In the genomic region with DNA sequence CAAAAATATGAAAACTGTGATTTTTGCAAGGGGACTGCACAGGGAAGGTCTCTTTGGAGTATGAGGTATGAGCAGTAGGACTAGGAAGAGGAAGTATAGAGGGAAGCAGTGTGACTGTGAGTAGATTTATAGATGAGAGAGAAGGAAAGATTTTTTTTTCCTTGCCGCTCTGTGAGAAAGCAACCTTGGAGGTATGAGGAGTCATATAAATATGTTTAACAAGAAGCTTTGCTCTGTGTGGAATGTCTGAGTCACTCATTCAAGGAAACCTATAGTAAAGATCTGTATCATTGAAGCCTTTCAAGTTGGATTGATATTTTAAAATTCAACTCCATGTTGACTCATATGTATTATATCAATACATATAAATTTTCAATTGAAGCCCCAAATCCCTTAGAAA, we compare ENCODE assay signal across 18 cellular contexts. TPM values are rescaled to one million over a fixed set of nuclear protein-coding genes. Genes with fewer than 3 reads are reported as not detected.
DNase-seq lines count a peak whose midpoint lies in the region; ATAC-seq, FAIRE-seq and TF ChIP-seq lines count a peak whose summit lies in the region.
"Had no signal": no experiment of that assay in that cellular context is flagged by ENCODE, and none has a peak within 500 bp of the region (broad histone marks: within the 10 kb centered on the region; RNA-seq: fewer than 3 reads in every experiment).

No MANE protein-coding gene starts in this region.

- ATAC-seq in IMR-90 (ENCODE audit: low read depth) (peak; percentile 88), GM21786 (IDR thresholded peaks at IDR 0.05; ENCODE audit: unreplicated experiment) (no peak), HG03378 (IDR thresholded peaks at IDR 0.05; ENCODE audit: unreplicated experiment) (no peak), sciatic nerve (no peak)
- ATAC-seq: stimulated activated naive B cell treated with anti-CD40 and anti-IgM and Interleukin-4, amounts not matched to agents 10 μg/mL and 1 μg/mL and 100 μg/mL, for 72 hours had no signal

- no peaks in the 10 kb centered on the region for H3K9me3 Mint-ChIP-seq in astrocyte (ENCODE audit: unreplicated experiment)
- H3K9me3 Mint-ChIP-seq: CD8-positive, alpha-beta memory T cell; dendritic cell treated with granulocyte-macrophage colony-stimulating factor and Interleukin-4, amounts not matched to agents 40 ng/mL and 50 ng/mL, for 4 days; H9; stimulated activated naive B cell treated with anti-CD40 and anti-IgM and Interleukin-4, amounts not matched to agents 10 μg/mL and 1 μg/mL and 100 μg/mL, for 72 hours had no signal

- H3K27me3 ChIP-seq in IMR-90 (ENCODE audit: control insufficient read depth, insufficient read depth, low read length), result no peaks in the 10 kb centered on the region
- H3K27me3 ChIP-seq in astrocyte (ENCODE audit: insufficient read depth, low read length), result no peaks in the 10 kb centered on the region
- H3K27me3 ChIP-seq in keratinocyte (ENCODE audit: control insufficient read depth, extremely low read depth, insufficient read depth, low read length), result no peaks in the 10 kb centered on the region
- H3K27me3 ChIP-seq: Peyer's patch had no signal

- peaks cover 22% of the 10 kb centered on the region for H3K4me1 Mint-ChIP-seq in astrocyte (ENCODE audit: low read depth, unreplicated experiment)
- H3K4me1 Mint-ChIP-seq: H9 had no signal

- no peak overlapping the region for H2BK120ac ChIP-seq in IMR-90 (ENCODE audit: low read depth, low read length)

- POLR2A ChIA-PET in IMR-90 (lab: Charles Lee; ENCODE audit: unreplicated experiment), result interaction anchor here (0.6 kb wide), 1 partner anchor 31 kb away, joined by 3 read pairs; no protein-coding TSS in a partner anchor

- in situ Hi-C loops in IMR-90 (cut with MboI; ENCODE audit: low sequenced_read_pairs), result no loop called here

- no peak overlapping the region for H2BK5ac ChIP-seq in IMR-90 (ENCODE audit: low read depth, low read length, poor library complexity, severe bottlenecking)

- FAIRE-seq in astrocyte (lab: Jason Lieb, UNC) (no peak), keratinocyte (lab: Jason Lieb, UNC) (no peak)

- no TSS peak for BruUV-seq in IMR-90 (replicated peaks; lab: Mats Ljungman, UMichigan)

- H2BK15ac ChIP-seq in IMR-90 (ENCODE audit: low read depth, low read length), result no peak overlapping the region

- H3K4me3 Mint-ChIP-seq in astrocyte (ENCODE audit: unreplicated experiment), result peak overlapping the region; percentile 0
- H3K4me3 Mint-ChIP-seq: CD8-positive, alpha-beta memory T cell; dendritic cell treated with granulocyte-macrophage colony-stimulating factor and Interleukin-4, amounts not matched to agents 40 ng/mL and 50 ng/mL, for 4 days; H9; stimulated activated naive B cell treated with anti-CD40 and anti-IgM and Interleukin-4, amounts not matched to agents 10 μg/mL and 1 μg/mL and 100 μg/mL, for 72 hours had no signal

- H3K27ac Mint-ChIP-seq in astrocyte (ENCODE audit: unreplicated experiment), result peak overlapping the region; percentile 18
- H3K27ac Mint-ChIP-seq: dendritic cell treated with granulocyte-macrophage colony-stimulating factor and Interleukin-4, amounts not matched to agents 40 ng/mL and 50 ng/mL, for 4 days; H9; stimulated activated naive B cell treated with anti-CD40 and anti-IgM and Interleukin-4, amounts not matched to agents 10 μg/mL and 1 μg/mL and 100 μg/mL, for 72 hours had no signal

- TF ChIP-seq CTCF in IMR-90 (conservative IDR thresholded peaks at IDR 0.05; ENCODE audit: low read depth, low read length) (no peak), astrocyte (IDR thresholded peaks at IDR 0.05; ENCODE audit: insufficient read depth, low read depth, low read length) (no peak), keratinocyte (optimal IDR thresholded peaks at IDR 0.05 in 1 of 3, IDR thresholded peaks at IDR 0.05 in 1 of 3, conservative IDR thresholded peaks at IDR 0.05 in 1 of 3; ENCODE audit: extremely low read depth in 1 of 3, insufficient read depth in 2 of 3, low read length in 3 of 3) (no peak)

- no peak overlapping the region for H3K18ac ChIP-seq in IMR-90 (ENCODE audit: low read depth, low read length)

- H3K4ac ChIP-seq in IMR-90 (ENCODE audit: low read depth, low read length), result no peak overlapping the region

- no peak overlapping the region for H4K91ac ChIP-seq in IMR-90 (ENCODE audit: insufficient read depth, low read depth, low read length)

- H3K9ac ChIP-seq in IMR-90 (ENCODE audit: low read depth, low read length) (no peak overlapping the region), astrocyte (ENCODE audit: low read length) (no peak overlapping the region), keratinocyte (ENCODE audit: control insufficient read depth, extremely low read depth, insufficient read depth, low read length) (no peak overlapping the region)

- peaks cover 5% of the 10 kb centered on the region for H3K36me3 Mint-ChIP-seq in astrocyte (ENCODE audit: low read depth, unreplicated experiment)

- H4K20me1 ChIP-seq in IMR-90 (ENCODE audit: insufficient read depth, low read length) (no peaks in the 10 kb centered on the region), astrocyte (ENCODE audit: insufficient read depth, low read length) (no peaks in the 10 kb centered on the region), keratinocyte (ENCODE audit: control insufficient read depth, extremely low read depth, insufficient read depth, low read length) (no peaks in the 10 kb centered on the region)

- H3K79me1 ChIP-seq in IMR-90 (ENCODE audit: low read depth in 1 of 2, low read length in 2 of 2), result no peaks in the 10 kb centered on the region

- H3K79me2 ChIP-seq in astrocyte (ENCODE audit: insufficient read depth, low read length) (no peaks in the 10 kb centered on the region), keratinocyte (ENCODE audit: control insufficient read depth, insufficient read depth, low read length) (no peaks in the 10 kb centered on the region)

- intact Hi-C loops in IMR-90 (cut with micrococcal nuclease) (loop anchor here (5.0 kb wide), 1 partner anchor 556 kb away; a partner anchor contains a TSS), sciatic nerve (cut with DNase I) (no loop called here)

- 0 out of 2 replicates have a peak, but pooled peaks cover 2% of the 10 kb centered on the region for H3K4me1 ChIP-seq in IMR-90 (ENCODE audit: control insufficient read depth, insufficient read depth, low read length)
- peaks cover 2% of the 10 kb centered on the region for H3K4me1 ChIP-seq in astrocyte (ENCODE audit: insufficient read depth, low read length)
- H3K4me1 ChIP-seq in keratinocyte (ENCODE audit: control insufficient read depth, extremely low read depth, insufficient read depth, low read length), result peaks cover 8% of the 10 kb centered on the region
- H3K4me1 ChIP-seq: Peyer's patch had no signal

- no peak overlapping the region for H3K56ac ChIP-seq in IMR-90 (ENCODE audit: extremely low read depth, insufficient read depth, low read length)

- no peak overlapping the region for H4K8ac ChIP-seq in IMR-90 (ENCODE audit: low read depth in 2 of 2, low read length in 2 of 2)

- no peak overlapping the region for H2BK20ac ChIP-seq in IMR-90 (ENCODE audit: low read depth, low read length)

- H3K36me3 ChIP-seq in IMR-90 (ENCODE audit: control insufficient read depth, insufficient read depth, low read length) (peaks cover 3% of the 10 kb centered on the region; the same call in 1 of the 2 replicates), astrocyte (ENCODE audit: insufficient read depth, low read length) (no peaks in the 10 kb centered on the region), keratinocyte (ENCODE audit: control insufficient read depth in 2 of 2, extremely low read depth in 1 of 2, insufficient read depth in 2 of 2, low read length in 2 of 2) (no peaks in the 10 kb centered on the region)

- no peak for TF ChIP-seq POLR2A in IMR-90 (IDR thresholded peaks at IDR 0.05; ENCODE audit: low read depth, low read length)

- DNase-seq in EH (ENCODE audit: low read depth), result peak; percentile 78
- peak; percentile 81 for DNase-seq in IMR-90
- DNase-seq in astrocyte (ENCODE audit: low read depth), result peak; percentile 71
- DNase-seq in keratinocyte (ENCODE audit: low read depth, low spot score), result peak; percentile 45
- no peak for DNase-seq in anterior cingulate cortex (lab: John Stamatoyannopoulos, UW)
- no peak for DNase-seq in sciatic nerve (ENCODE audit: low spot score)
- DNase-seq: CD8-positive, alpha-beta memory T cell; glutamatergic neuron; H9; Karpas-422; NCI-H2171 treated with DMSO at 0.1 percent for 48 hours; Peyer's patch; stimulated activated CD4-positive, alpha-beta T cell treated with anti-CD3 and anti-CD28 coated beads, Interleukin-2, amount 100 ng/mL, for 24 hours; stimulated activated naive B cell treated with anti-CD40 and anti-IgM and Interleukin-4, amounts not matched to agents 10 μg/mL and 1 μg/mL and 100 μg/mL, for 72 hours had no signal

- H3K9me3 ChIP-seq in IMR-90 (ENCODE audit: control insufficient read depth, insufficient read depth, low read length) (no peaks in the 10 kb centered on the region), astrocyte (ENCODE audit: insufficient read depth, low read depth, low read length) (no peaks in the 10 kb centered on the region), keratinocyte (ENCODE audit: control insufficient read depth, low read depth, low read length) (no peaks in the 10 kb centered on the region)
- H3K9me3 ChIP-seq: Peyer's patch had no signal

- no peaks in the 10 kb centered on the region for H3K27me3 Mint-ChIP-seq in astrocyte (ENCODE audit: low read depth, unreplicated experiment)
- H3K27me3 Mint-ChIP-seq: CD8-positive, alpha-beta memory T cell; dendritic cell treated with granulocyte-macrophage colony-stimulating factor and Interleukin-4, amounts not matched to agents 40 ng/mL and 50 ng/mL, for 4 days; stimulated activated naive B cell treated with anti-CD40 and anti-IgM and Interleukin-4, amounts not matched to agents 10 μg/mL and 1 μg/mL and 100 μg/mL, for 72 hours had no signal

- H2AK9ac ChIP-seq in IMR-90 (replicated peaks; ENCODE audit: low read depth, low read length, poor library complexity), result no peak overlapping the region

- H3K4me2 ChIP-seq in IMR-90 (ENCODE audit: low read depth, low read length) (no peak overlapping the region; the same call in 1 of the 2 replicates), astrocyte (ENCODE audit: low read length) (no peak overlapping the region), keratinocyte (ENCODE audit: control insufficient read depth, extremely low read depth, insufficient read depth, low read depth, low read length) (no peak overlapping the region)

- H3K9me1 ChIP-seq in IMR-90 (ENCODE audit: insufficient read depth, low read length), result peaks cover 6% of the 10 kb centered on the region; the same call in 1 of the 2 replicates
- H3K9me1 ChIP-seq in keratinocyte (ENCODE audit: control insufficient read depth, extremely low read depth, insufficient read depth, low read length), result no peaks in the 10 kb centered on the region

- no CpG with 5 or more reads among the region's 1 CpG for WGBS in IMR-90 (ENCODE audit: extremely low coverage in 2 of 2, insufficient read length in 1 of 2), 2 experiments

- no peak for TF ChIP-seq RAD21 in IMR-90 (IDR thresholded peaks at IDR 0.05; ENCODE audit: low read length)

- no peak overlapping the region for H4K5ac ChIP-seq in IMR-90 (ENCODE audit: low read depth, low read length)

- CTCF ChIA-PET in IMR-90 (lab: Yijun Ruan, JAX), result no interaction called here

- no peak overlapping the region for H3K14ac ChIP-seq in IMR-90 (replicated peaks; ENCODE audit: low read depth, low read length)

- dilution Hi-C loops in IMR-90 (cut with HindIII; ENCODE audit: low sequenced_read_pairs, unreplicated experiment), result no loop called here
- dilution Hi-C loops in keratinocyte (cut with MboI; ENCODE audit: extremely low pct_ligation_motif_present, low sequenced_read_pairs), result no loop called here

- H3K27ac ChIP-seq in IMR-90 (ENCODE audit: insufficient read depth, low read length), result no peak overlapping the region
- no peak overlapping the region for H3K27ac ChIP-seq in astrocyte (ENCODE audit: low read depth, low read length)
- no peak overlapping the region for H3K27ac ChIP-seq in keratinocyte (ENCODE audit: control insufficient read depth, insufficient read depth, low read length)
- H3K27ac ChIP-seq: Peyer's patch had no signal

- H2AK5ac ChIP-seq in IMR-90 (ENCODE audit: low read depth, low read length), result no peak overlapping the region

- H3K4me3 ChIP-seq in IMR-90 (ENCODE audit: insufficient read depth, low read depth, low read length), result no peak overlapping the region
- no peak overlapping the region for H3K4me3 ChIP-seq in astrocyte (ENCODE audit: insufficient read depth, low read depth, low read length)
- no peak overlapping the region for H3K4me3 ChIP-seq in keratinocyte (ENCODE audit: control insufficient read depth in 2 of 3, extremely low read depth in 1 of 3, insufficient read depth in 2 of 3, low read depth in 1 of 3, low read length in 3 of 3)
- H3K4me3 ChIP-seq: lung, Peyer's patch had no signal

- H2AFZ ChIP-seq in IMR-90 (replicated peaks; ENCODE audit: low read length, poor library complexity) (no peak overlapping the region), astrocyte (ENCODE audit: low read depth, low read length) (no peak overlapping the region), keratinocyte (ENCODE audit: control insufficient read depth, low read length) (no peak overlapping the region)

- H3K23ac ChIP-seq in IMR-90 (ENCODE audit: low read depth, low read length), result no peak overlapping the region

RNA-seq across cellular contexts. Expression of a gene that starts 26.2 kb away (rescaled TPM):
- total RNA-seq in IMR-90 (2012; rRNA removed) (1.4 and 1.8 TPM in 2 replicates), astrocyte (8.2 and 8.3 TPM in 2 replicates), sciatic nerve (33.1 TPM)
- polyA plus RNA-seq in IMR-90 (2012; rRNA removed) (3.0 and 3.6 TPM in 2 replicates), keratinocyte (2.1 to 3.5 TPM (median 2.9 TPM) in 3 replicates)
- polyA plus RNA-seq in IMR-90 (2012; cell fraction: cytosol; rRNA removed), result 1.1 and 1.2 TPM in 2 replicates
- 24.1 and 31.5 TPM in 2 replicates for polyA plus RNA-seq in IMR-90 (2012; cell fraction: nucleus; rRNA removed; ENCODE audit: low replicate concordance)
- 3.3 TPM for polyA plus RNA-seq in keratinocyte (2011; ENCODE audit: low read depth)
- 0.49 and 0.83 TPM in 2 replicates for polyA plus RNA-seq in keratinocyte (2011; cell fraction: cytosol; rRNA removed)
- 20.8 and 25.3 TPM in 2 replicates for polyA plus RNA-seq in keratinocyte (2011; cell fraction: nucleus; rRNA removed)
- polyA plus RNA-seq in keratinocyte (2012; ENCODE audit: low replicate concordance), result 1.8 and 5.7 TPM in 2 replicates
- polyA minus RNA-seq in keratinocyte, result 7.8 to 22.1 TPM (median 17.1 TPM) in 3 replicates
- 1.7 TPM for polyA minus RNA-seq in keratinocyte (2011; cell fraction: cytosol; rRNA and poly(A)+ RNA removed)
- polyA minus RNA-seq in keratinocyte (2011; cell fraction: nucleus; rRNA and poly(A)+ RNA removed), result 17.3 and 30.0 TPM in 2 replicates

RNA-seq across cellular contexts. Expression of a gene that starts 42.0 kb away (rescaled TPM):
- total RNA-seq in IMR-90 (2012; rRNA removed) (24.7 and 27.5 TPM in 2 replicates), astrocyte (35.2 and 38.2 TPM in 2 replicates), sciatic nerve (51.5 TPM)
- polyA plus RNA-seq in IMR-90 (2012; rRNA removed) (22.8 and 27.1 TPM in 2 replicates), keratinocyte (32.9 to 39.7 TPM (median 34.1 TPM) in 3 replicates)
- 19.9 and 21.4 TPM in 2 replicates for polyA plus RNA-seq in IMR-90 (2012; cell fraction: cytosol; rRNA removed)
- 20.0 and 35.9 TPM in 2 replicates for polyA plus RNA-seq in IMR-90 (2012; cell fraction: nucleus; rRNA removed; ENCODE audit: low replicate concordance)
- 7.2 TPM for polyA plus RNA-seq in keratinocyte (2011; ENCODE audit: low read depth)
- polyA plus RNA-seq in keratinocyte (2011; cell fraction: cytosol; rRNA removed), result 33.6 and 43.6 TPM in 2 replicates
- 31.7 and 35.2 TPM in 2 replicates for polyA plus RNA-seq in keratinocyte (2011; cell fraction: nucleus; rRNA removed)
- 23.8 and 32.7 TPM in 2 replicates for polyA plus RNA-seq in keratinocyte (2012; ENCODE audit: low replicate concordance)
- 29.9 to 65.8 TPM (median 33.2 TPM) in 3 replicates for polyA minus RNA-seq in keratinocyte
- polyA minus RNA-seq in keratinocyte (2011; cell fraction: cytosol; rRNA and poly(A)+ RNA removed), result 25.3 TPM
- polyA minus RNA-seq in keratinocyte (2011; cell fraction: nucleus; rRNA and poly(A)+ RNA removed), result 21.1 and 34.7 TPM in 2 replicates

RNA-seq across cellular contexts. Expression of a gene that starts 42.1 kb away (rescaled TPM):
- total RNA-seq in IMR-90 (2012; rRNA removed) (76.7 and 84.4 TPM in 2 replicates), astrocyte (66.3 and 71.8 TPM in 2 replicates), sciatic nerve (35.0 TPM)
- polyA plus RNA-seq in IMR-90 (2012; rRNA removed) (91.9 and 93.9 TPM in 2 replicates), keratinocyte (65.2 to 89.3 TPM (median 66.3 TPM) in 3 replicates)
- polyA plus RNA-seq in IMR-90 (2012; cell fraction: cytosol; rRNA removed), result 77.7 and 88.8 TPM in 2 replicates
- polyA plus RNA-seq in IMR-90 (2012; cell fraction: nucleus; rRNA removed; ENCODE audit: low replicate concordance), result 232 and 369 TPM in 2 replicates
- polyA plus RNA-seq in keratinocyte (2011; ENCODE audit: low read depth), result 65.2 TPM
- 49.1 and 58.3 TPM in 2 replicates for polyA plus RNA-seq in keratinocyte (2011; cell fraction: cytosol; rRNA removed)
- 150 and 166 TPM in 2 replicates for polyA plus RNA-seq in keratinocyte (2011; cell fraction: nucleus; rRNA removed)
- 44.1 and 45.3 TPM in 2 replicates for polyA plus RNA-seq in keratinocyte (2012; ENCODE audit: low replicate concordance)
- 42.7 to 50.8 TPM (median 48.8 TPM) in 3 replicates for polyA minus RNA-seq in keratinocyte
- 38.6 TPM for polyA minus RNA-seq in keratinocyte (2011; cell fraction: cytosol; rRNA and poly(A)+ RNA removed)
- 26.8 and 30.3 TPM in 2 replicates for polyA minus RNA-seq in keratinocyte (2011; cell fraction: nucleus; rRNA and poly(A)+ RNA removed)

RNA-seq across cellular contexts. Expression of a gene that starts 49.5 kb away (rescaled TPM):
- total RNA-seq in IMR-90 (2012; rRNA removed) (13.8 and 14.2 TPM in 2 replicates), astrocyte (20.8 and 25.4 TPM in 2 replicates), sciatic nerve (24.6 TPM)
- polyA plus RNA-seq in IMR-90 (2012; rRNA removed) (22.3 and 23.7 TPM in 2 replicates), keratinocyte (9.7 to 12.6 TPM (median 10.3 TPM) in 3 replicates)
- 12.9 and 15.6 TPM in 2 replicates for polyA plus RNA-seq in IMR-90 (2012; cell fraction: cytosol; rRNA removed)
- polyA plus RNA-seq in IMR-90 (2012; cell fraction: nucleus; rRNA removed; ENCODE audit: low replicate concordance), result 112 and 171 TPM in 2 replicates
- 6.2 TPM for polyA plus RNA-seq in keratinocyte (2011; ENCODE audit: low read depth)
- 2.6 and 4.7 TPM in 2 replicates for polyA plus RNA-seq in keratinocyte (2011; cell fraction: cytosol; rRNA removed)
- polyA plus RNA-seq in keratinocyte (2011; cell fraction: nucleus; rRNA removed), result 41.9 and 48.6 TPM in 2 replicates
- 9.7 and 10.4 TPM in 2 replicates for polyA plus RNA-seq in keratinocyte (2012; ENCODE audit: low replicate concordance)
- polyA minus RNA-seq in keratinocyte, result 9.5 to 14.6 TPM (median 10.5 TPM) in 3 replicates
- polyA minus RNA-seq in keratinocyte (2011; cell fraction: cytosol; rRNA and poly(A)+ RNA removed), result 19.6 TPM
- polyA minus RNA-seq in keratinocyte (2011; cell fraction: nucleus; rRNA and poly(A)+ RNA removed), result 21.0 and 21.7 TPM in 2 replicates

Comparison
In these comparisons a context has a peak if more than half of its experiments do, and no peak if none do; other contexts are left out.
1. DNase-seq: peak in EH (single experiment), IMR-90 (single experiment), astrocyte (single experiment) and keratinocyte (single experiment); none in anterior cingulate cortex (0 of 58) and sciatic nerve (single experiment).